In the genomic region with DNA sequence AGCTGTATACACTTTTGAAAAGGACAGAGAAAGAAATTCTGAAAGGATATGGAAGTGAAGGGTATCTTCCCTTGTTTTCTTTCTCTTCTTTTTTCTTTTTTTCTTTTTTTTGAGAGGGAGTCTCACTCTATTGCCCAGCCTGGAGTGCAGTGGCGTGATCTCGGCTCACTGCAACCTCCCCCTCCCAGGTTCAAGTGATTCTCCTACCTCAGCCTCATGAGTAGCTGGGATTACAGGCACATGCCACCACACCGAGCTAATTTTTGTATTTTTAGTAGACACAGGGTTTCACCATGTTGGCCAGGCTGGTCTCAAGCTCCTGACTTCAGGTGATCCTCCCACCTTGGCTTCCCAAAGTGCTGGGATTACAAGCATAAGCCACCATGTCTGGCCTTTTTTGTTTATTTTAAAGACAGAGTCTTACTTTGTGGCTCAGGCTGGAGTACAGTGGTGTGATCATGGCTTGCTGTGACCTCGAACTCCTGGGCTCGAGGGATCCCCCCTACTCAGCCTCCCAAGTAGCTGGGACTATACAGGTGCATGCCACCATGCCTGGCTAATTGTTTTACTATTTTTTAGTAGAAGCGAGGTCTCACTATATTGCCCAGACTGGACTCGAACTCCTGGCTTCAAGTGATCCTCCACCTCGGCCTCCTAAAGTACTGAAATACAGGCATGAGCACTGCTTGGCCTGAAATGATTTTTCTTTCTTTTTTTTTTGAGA, we compare ENCODE assay signal across 8 cellular contexts. TPM values are rescaled to one million over a fixed set of nuclear protein-coding genes. Genes with fewer than 3 reads are reported as not detected.
DNase-seq lines count a peak whose midpoint lies in the region; ATAC-seq, FAIRE-seq and TF ChIP-seq lines count a peak whose summit lies in the region.
"Not testable (repeated sequence)": the region's sequence is repeated elsewhere in the genome, so short reads cannot be mapped to it uniquely, and the experiment has no call there.

No MANE protein-coding gene starts in this region.

- H3K4me1 ChIP-seq in BLaER1 (peaks cover 49% of the 10 kb centered on the region), HepG2 (ENCODE audit: insufficient read depth, low read length) (peaks cover 90% of the 10 kb centered on the region)
- peaks cover 31% of the 10 kb centered on the region for H3K4me1 ChIP-seq in CD8-positive, alpha-beta T cell (ENCODE audit: insufficient read depth, low read length)
- H3K4me1 ChIP-seq in Panc1 (ENCODE audit: control insufficient read depth, insufficient read depth, low read length), result not testable (repeated sequence)

- peaks cover 36% of the 10 kb centered on the region for H3K4me1 Mint-ChIP-seq in CD8-positive, alpha-beta T cell (ENCODE audit: low read depth)
- peaks cover 36% of the 10 kb centered on the region for H3K4me1 Mint-ChIP-seq in activated B cell treated with CpG ODN at 0.5 μM for 24 hours
- peaks cover 44% of the 10 kb centered on the region for H3K4me1 Mint-ChIP-seq in activated naive CD8-positive, alpha-beta T cell (ENCODE audit: low read depth)
- peaks cover 40% of the 10 kb centered on the region for H3K4me1 Mint-ChIP-seq in nephron
- peaks cover 23% of the 10 kb centered on the region for H3K4me1 Mint-ChIP-seq in type B pancreatic cell (ENCODE audit: unreplicated experiment)

- not testable (repeated sequence) for TF ChIP-seq EP300 in HepG2 (IDR thresholded peaks at IDR 0.05; ENCODE audit: low read depth in 2 of 2, low read length in 2 of 2); HepG2 (CRISPR knock-in tag; IDR thresholded peaks at IDR 0.05; ENCODE audit: borderline replicate concordance)

- H3K9me3 ChIP-seq in BLaER1; CD8-positive, alpha-beta T cell (ENCODE audit: low read length); Panc1 (ENCODE audit: control insufficient read depth, insufficient read depth, low read depth, low read length); HepG2 (ENCODE audit: low read length): not testable (repeated sequence)

- peaks cover 10% of the 10 kb centered on the region; the same call in 1 of the 2 replicates for H4K20me1 ChIP-seq in BLaER1
- not testable (repeated sequence) for H4K20me1 ChIP-seq in HepG2 (ENCODE audit: insufficient read depth, low read length)

- DNase-seq in CD8-positive, alpha-beta T cell; Panc1 (ENCODE audit: low read depth, low spot score); activated B cell treated with CpG ODN at 0.5 μM for 24 hours; HepG2 (ENCODE audit: low spot score); type B pancreatic cell (ENCODE audit: extremely low spot score, unreplicated experiment): not testable (repeated sequence)

- peak overlapping the region; percentile 39 for H3K27ac ChIP-seq in BLaER1
- H3K27ac ChIP-seq in CD8-positive, alpha-beta T cell (ENCODE audit: low read depth, low read length), result not testable (repeated sequence)
- H3K27ac ChIP-seq in Panc1 (ENCODE audit: low read length), result peak overlapping the region; percentile 6; the same call in 1 of the 2 replicates
- peak overlapping the region; percentile 59 for H3K27ac ChIP-seq in HepG2 (ENCODE audit: extremely low read length, insufficient read depth, low read length)

- POLR2A ChIA-PET in CD8-positive, alpha-beta T cell (lab: Charles Lee), result not testable (repeated sequence)
- POLR2A ChIA-PET in Panc1 (lab: Charles Lee), result interaction anchor here (0.6 kb wide), 1 partner anchor 369 kb away, joined by 4 read pairs; no protein-coding TSS in a partner anchor
- POLR2A ChIA-PET in activated B cell treated with CpG ODN at 0.5 μM for 24 hours (lab: Charles Lee), result interaction anchor here (0.6 to 2.8 kb wide), 6 partner anchors 11 to 222 kb away, joined by 3 to 8 read pairs (median 4); a partner anchor contains a TSS
- POLR2A ChIA-PET in HepG2 (lab: Yijun Ruan, JAX), result interaction anchor here (0.7 to 4.3 kb wide), 12 partner anchors 8 to 187 kb away, joined by 3 to 50 read pairs (median 6); a partner anchor contains a TSS

- not testable (repeated sequence) for H2AFZ ChIP-seq in HepG2 (ENCODE audit: low read length)

- H3K36me3 ChIP-seq in BLaER1 (peaks cover 26% of the 10 kb centered on the region), HepG2 (replicated peaks in 1 of 2; ENCODE audit: control insufficient read depth in 1 of 2, insufficient read depth in 2 of 2, low read length in 2 of 2) (peaks cover 2 to 13% of the 10 kb centered on the region in 2 experiments; a peak in 3 of 5 replicates)
- not testable (repeated sequence) for H3K36me3 ChIP-seq in CD8-positive, alpha-beta T cell (ENCODE audit: insufficient read depth, low read length); Panc1 (ENCODE audit: control insufficient read depth, insufficient read depth, low read length)

- not testable (repeated sequence) for H3K27me3 ChIP-seq in BLaER1; CD8-positive, alpha-beta T cell (ENCODE audit: insufficient read depth, low read length); Panc1 (ENCODE audit: control insufficient read depth, insufficient read depth, low read length); HepG2 (ENCODE audit: control insufficient read depth in 1 of 2, insufficient read depth in 2 of 2, low read length in 2 of 2)

- TF ChIP-seq CTCF in CD8-positive, alpha-beta T cell (IDR thresholded peaks at IDR 0.05); Panc1 (IDR thresholded peaks at IDR 0.05); activated B cell treated with CpG ODN at 0.5 μM for 24 hours (IDR thresholded peaks at IDR 0.05); HepG2 (CRISPR knock-in tag; IDR thresholded peaks at IDR 0.05); nephron (IDR thresholded peaks at IDR 0.05; ENCODE audit: unreplicated experiment in 3 of 3); type B pancreatic cell (conservative IDR thresholded peaks at IDR 0.05): not testable (repeated sequence)

- H3K36me3 Mint-ChIP-seq in CD8-positive, alpha-beta T cell, result peaks cover 22% of the 10 kb centered on the region
- H3K36me3 Mint-ChIP-seq in activated B cell treated with CpG ODN at 0.5 μM for 24 hours (ENCODE audit: low read depth), result peaks cover 27% of the 10 kb centered on the region
- not testable (repeated sequence) for H3K36me3 Mint-ChIP-seq in activated naive CD8-positive, alpha-beta T cell; type B pancreatic cell
- H3K36me3 Mint-ChIP-seq in nephron (ENCODE audit: low read depth), result peaks cover 11% of the 10 kb centered on the region

- not testable (repeated sequence) for H3K4me3 Mint-ChIP-seq in CD8-positive, alpha-beta T cell; activated naive CD8-positive, alpha-beta T cell; nephron; type B pancreatic cell
- H3K4me3 Mint-ChIP-seq in activated B cell treated with CpG ODN at 0.5 μM for 24 hours, result peak overlapping the region; percentile 29

- in situ Hi-C loops in Panc1 (cut with HindIII; ENCODE audit: low pct_unique_long_range_greater_than_20kb, low sequenced_read_pairs); HepG2 (cut with HindIII; ENCODE audit: extremely low pct_ligation_motif_present, low pct_unique_long_range_greater_than_20kb): not testable (repeated sequence)

- not testable (repeated sequence) for TF ChIP-seq RAD21 in HepG2 (CRISPR knock-in tag; IDR thresholded peaks at IDR 0.05)

- TF ChIP-seq POLR2A in HepG2 (IDR thresholded peaks at IDR 0.05; ENCODE audit: insufficient read depth in 1 of 2, low read depth in 2 of 2, low read length in 2 of 2), result not testable (repeated sequence)

- peak overlapping the region; percentile 14 for H3K27ac Mint-ChIP-seq in CD8-positive, alpha-beta T cell
- H3K27ac Mint-ChIP-seq in activated B cell treated with CpG ODN at 0.5 μM for 24 hours (peak overlapping the region; percentile 26), nephron (peak overlapping the region; percentile 52 to 59 (median 56)), type B pancreatic cell (peak overlapping the region; percentile 52)
- peak overlapping the region; percentile 58 for H3K27ac Mint-ChIP-seq in activated naive CD8-positive, alpha-beta T cell

- H3K9ac ChIP-seq in BLaER1, result not testable (repeated sequence)
- peak overlapping the region; percentile 21; the same call in 1 of the 2 replicates for H3K9ac ChIP-seq in HepG2 (ENCODE audit: insufficient read depth, low read depth, low read length)

- intact Hi-C loops in CD8-positive, alpha-beta T cell (cut with DNase I, micrococcal nuclease); Panc1 (cut with micrococcal nuclease; ENCODE audit: unreplicated experiment); activated B cell treated with CpG ODN at 0.5 μM for 24 hours (cut with micrococcal nuclease); HepG2 (cut with micrococcal nuclease; ENCODE audit: unreplicated experiment): not testable (repeated sequence)

- WGBS in HepG2 (ENCODE audit: low lambda C conversion rate), result 74% methylated on average over 8 of the region's 8 CpGs

- not testable (repeated sequence) for H3K4me3 ChIP-seq in BLaER1; CD8-positive, alpha-beta T cell (ENCODE audit: low read depth, low read length); Panc1 (ENCODE audit: low read depth in 2 of 2, low read length in 2 of 2)
- H3K4me3 ChIP-seq in HepG2 (replicated peaks in 1 of 3; ENCODE audit: insufficient read depth in 1 of 3, low read depth in 2 of 3, low read length in 3 of 3), result peak overlapping the region in 2 of 3 experiments; percentile 19 to 44; a peak in 1 of 6 replicates

- not testable (repeated sequence) for H3K9me3 Mint-ChIP-seq in CD8-positive, alpha-beta T cell; activated B cell treated with CpG ODN at 0.5 μM for 24 hours; activated naive CD8-positive, alpha-beta T cell (ENCODE audit: low read depth); nephron; type B pancreatic cell

- H3K27me3 Mint-ChIP-seq in CD8-positive, alpha-beta T cell (ENCODE audit: low read depth); activated B cell treated with CpG ODN at 0.5 μM for 24 hours; activated naive CD8-positive, alpha-beta T cell; nephron (ENCODE audit: low read depth); type B pancreatic cell: not testable (repeated sequence)

- BruUV-seq in Panc1 (replicated peaks; lab: Mats Ljungman, UMichigan); HepG2 (replicated peaks; lab: Mats Ljungman, UMichigan): not testable (repeated sequence)

- CTCF ChIA-PET in CD8-positive, alpha-beta T cell (lab: Charles Lee), result interaction anchor here (1.4 to 2.2 kb wide), 2 partner anchors 14 to 16 kb away, joined by 6 read pairs; no protein-coding TSS in a partner anchor
- CTCF ChIA-PET in Panc1 (lab: Charles Lee); activated B cell treated with CpG ODN at 0.5 μM for 24 hours (lab: Charles Lee); HepG2 (lab: Yijun Ruan, JAX; ENCODE audit: low intra/inter-chr PET ratio, low total read pairs): not testable (repeated sequence)

- H3K4me2 ChIP-seq in BLaER1 (peak overlapping the region; percentile 53), HepG2 (ENCODE audit: low read depth, low read length) (peak overlapping the region; percentile 77)

- H3K79me2 ChIP-seq in HepG2 (ENCODE audit: insufficient read depth, low read length), result not testable (repeated sequence)

- not testable (repeated sequence) for ATAC-seq in CD8-positive, alpha-beta T cell; Panc1; activated B cell treated with CpG ODN at 0.5 μM for 24 hours (ENCODE audit: low read depth); HepG2

- FAIRE-seq in HepG2 (lab: Jason Lieb, UNC), result not testable (repeated sequence)

RNA-seq across cellular contexts. Expression of a gene that starts 38.2 kb away (rescaled TPM):
- total RNA-seq in CD8-positive, alpha-beta T cell, result 100 to 1,000 TPM; 114 to 118 TPM
- total RNA-seq in Panc1 (2021; ENCODE audit: unreplicated experiment) (279 TPM), activated B cell treated with CpG ODN at 0.5 μM for 24 hours (60.7 and 79.6 TPM in 2 replicates), HepG2 (2016; rRNA removed; fragmentation: Illumina TruSeq; extraction: Trizol) (43.9 and 62.5 TPM in 2 replicates), type B pancreatic cell (ENCODE audit: low replicate concordance) (42.3 and 74.9 TPM in 2 replicates)
- 156 TPM for polyA plus RNA-seq in Panc1 (2012; ENCODE audit: insufficient read length)
- total RNA-seq in HepG2 (2016; cell fraction: cytosol; rRNA removed; fragmentation: Illumina TruSeq; extraction: Trizol; ENCODE audit: low read depth), result 22.8 and 28.1 TPM in 2 replicates
- 51.1 and 57.5 TPM in 2 replicates for total RNA-seq in HepG2 (2016; cell fraction: insoluble cytoplasmic fraction; rRNA removed; fragmentation: Illumina TruSeq; extraction: Trizol)
- total RNA-seq in HepG2 (2016; cell fraction: membrane; rRNA removed; fragmentation: Illumina TruSeq; extraction: Trizol), result 75.8 and 78.7 TPM in 2 replicates
- 34.2 and 41.8 TPM in 2 replicates for total RNA-seq in HepG2 (2016; cell fraction: nucleus; rRNA removed; fragmentation: Illumina TruSeq; extraction: Trizol)
- 26.3 and 27.0 TPM in 2 replicates for polyA plus RNA-seq in HepG2 (2011; rRNA removed)
- polyA plus RNA-seq in HepG2 (2011; cell fraction: cytosol; rRNA removed), result 17.3 and 23.1 TPM in 2 replicates
- 30.8 and 49.2 TPM in 2 replicates for polyA plus RNA-seq in HepG2 (2011; cell fraction: nucleus; rRNA removed)
- polyA plus RNA-seq in HepG2 (2012), result 37.6 and 54.7 TPM in 2 replicates
- 30.8 and 38.2 TPM in 2 replicates for polyA plus RNA-seq in HepG2 (2016; cell fraction: cytosol; fragmentation: Illumina TruSeq; extraction: Trizol; ENCODE audit: low read depth)
- polyA plus RNA-seq in HepG2 (2016; cell fraction: insoluble cytoplasmic fraction; fragmentation: Illumina TruSeq; extraction: Trizol; ENCODE audit: low read depth), result 57.4 and 67.9 TPM in 2 replicates
- 55.3 and 57.7 TPM in 2 replicates for polyA plus RNA-seq in HepG2 (2016; cell fraction: membrane; fragmentation: Illumina TruSeq; extraction: Trizol; ENCODE audit: low read depth)
- 56.1 and 65.2 TPM in 2 replicates for polyA plus RNA-seq in HepG2 (2016; cell fraction: nucleus; fragmentation: Illumina TruSeq; extraction: Trizol; ENCODE audit: insufficient read depth, low read depth)
- 16.4 and 49.1 TPM in 2 replicates for polyA minus RNA-seq in HepG2 (2011; rRNA and poly(A)+ RNA removed; ENCODE audit: low replicate concordance)
- polyA minus RNA-seq in HepG2 (2011; cell fraction: cytosol; rRNA and poly(A)+ RNA removed), result 23.7 and 34.8 TPM in 2 replicates
- polyA minus RNA-seq in HepG2 (2011; cell fraction: nucleus; rRNA and poly(A)+ RNA removed), result 29.4 and 35.6 TPM in 2 replicates
